Comparison of ENCODE assay signal across 8 cellular contexts in the genomic region with DNA sequence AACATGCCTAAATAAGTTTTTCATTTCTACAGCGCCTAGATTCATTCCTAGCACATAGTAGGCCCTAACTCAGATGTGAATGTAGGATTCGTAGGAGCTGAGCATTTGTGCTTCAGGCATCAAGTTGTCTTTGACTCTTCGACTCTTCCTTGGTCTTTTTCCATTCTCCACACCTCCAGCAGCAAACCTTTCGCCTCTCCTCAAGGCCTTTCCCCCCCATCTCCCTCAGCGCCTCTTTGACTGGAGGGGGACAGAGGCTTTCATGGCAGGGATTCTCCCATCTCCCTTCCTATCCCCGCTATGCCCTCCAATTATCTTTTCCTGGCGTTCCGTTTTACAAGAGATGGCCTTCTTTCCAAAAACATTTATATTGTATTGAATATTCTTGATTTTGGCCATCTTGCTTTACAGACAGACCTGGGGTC. TPM values are rescaled to one million over a fixed set of nuclear protein-coding genes. Genes with fewer than 3 reads are reported as not detected.
DNase-seq lines count a peak whose midpoint lies in the region; ATAC-seq, FAIRE-seq and TF ChIP-seq lines count a peak whose summit lies in the region.

No MANE protein-coding gene starts in this region.

- FAIRE-seq in GM19239 (lab: Jason Lieb, UNC): no peak

- H3K27ac ChIP-seq in thymus (ENCODE audit: low read depth): no peak overlapping the region

- peak overlapping the region; percentile 97 for H3K27ac Mint-ChIP-seq in activated CD4-positive, alpha-beta T cell treated with anti-CD3 and anti-CD28 coated beads, Interleukin-2, amount 10 ng/mL, durations not matched to agents 7 days and 5 days
- peak overlapping the region; percentile 96 for H3K27ac Mint-ChIP-seq in activated B cell treated with CpG ODN at 0.5 μM for 24 hours
- H3K27ac Mint-ChIP-seq in immature natural killer cell: peak overlapping the region; percentile 82 to 97 (median 88)

- H3K36me3 Mint-ChIP-seq in activated CD4-positive, alpha-beta T cell treated with anti-CD3 and anti-CD28 coated beads, Interleukin-2, amount 10 ng/mL, durations not matched to agents 7 days and 5 days (ENCODE audit: low read depth): peaks cover 44% of the 10 kb centered on the region
- H3K36me3 Mint-ChIP-seq in activated B cell treated with CpG ODN at 0.5 μM for 24 hours (ENCODE audit: low read depth) (peaks cover 30% of the 10 kb centered on the region), immature natural killer cell (peaks cover 4 to 18% (median 9%) of the 10 kb centered on the region in 3 donors)

- H3K27me3 ChIP-seq in thymus (ENCODE audit: control insufficient read depth, insufficient read depth): no peaks in the 10 kb centered on the region

- no peak for ATAC-seq in activated B cell treated with CpG ODN at 0.5 μM for 24 hours (ENCODE audit: low read depth)
- ATAC-seq in GM18502 (IDR thresholded peaks at IDR 0.05; ENCODE audit: poor library complexity, unreplicated experiment): no peak

- H3K9me3 ChIP-seq in thymus (ENCODE audit: control insufficient read depth): no peaks in the 10 kb centered on the region

- CTCF ChIA-PET in activated CD4-positive, alpha-beta T cell treated with anti-CD3 and anti-CD28 coated beads, Interleukin-2, amount 10 ng/mL, durations not matched to agents 7 days and 5 days (lab: Charles Lee): interaction anchor here (1.0 kb wide), 1 partner anchor 27 kb away, joined by 3 read pairs; no protein-coding TSS in a partner anchor
- CTCF ChIA-PET in activated B cell treated with CpG ODN at 0.5 μM for 24 hours (lab: Charles Lee): no interaction called here

- WGBS in thymus: 32% methylated on average over 8 of the region's 8 CpGs

- peaks cover 5% of the 10 kb centered on the region for H3K36me3 ChIP-seq in thymus (ENCODE audit: control insufficient read depth, insufficient read depth)

- intact Hi-C loops in activated B cell treated with CpG ODN at 0.5 μM for 24 hours (cut with micrococcal nuclease): no loop called here

- H3K4me1 Mint-ChIP-seq in activated CD4-positive, alpha-beta T cell treated with anti-CD3 and anti-CD28 coated beads, Interleukin-2, amount 10 ng/mL, durations not matched to agents 7 days and 5 days: peaks cover 42% of the 10 kb centered on the region
- H3K4me1 Mint-ChIP-seq in activated B cell treated with CpG ODN at 0.5 μM for 24 hours (peaks cover 43% of the 10 kb centered on the region), immature natural killer cell (peaks cover 36% of the 10 kb centered on the region in 2 donors)

- peaks cover 4% of the 10 kb centered on the region for H3K4me1 ChIP-seq in thymus (ENCODE audit: control insufficient read depth, insufficient read depth, low read length)

- H3K4me3 Mint-ChIP-seq in activated CD4-positive, alpha-beta T cell treated with anti-CD3 and anti-CD28 coated beads, Interleukin-2, amount 10 ng/mL, durations not matched to agents 7 days and 5 days: peak overlapping the region; percentile 100
- H3K4me3 Mint-ChIP-seq in activated B cell treated with CpG ODN at 0.5 μM for 24 hours (peak overlapping the region; percentile 99), immature natural killer cell (peak overlapping the region; percentile 98 to 100 (median 99))

- no peak for DNase-seq in activated CD4-positive, alpha-beta T cell treated with anti-CD3 and anti-CD28 coated beads, Interleukin-2, amount 10 ng/mL, durations not matched to agents 7 days and 5 days
- DNase-seq in activated CD4-positive, alpha-beta T cell treated with anti-CD3 and anti-CD28 coated beads, Interleukin-2, amount 50 U/mL, for 4 hours: no peak
- DNase-seq in activated B cell treated with CpG ODN at 0.5 μM for 24 hours (no peak), immature natural killer cell (no peak), KG1 (lab: John Stamatoyannopoulos, UW) (no peak), GM19239 (ENCODE audit: insufficient read length, low spot score) (no peak)

- H3K4me3 ChIP-seq in thymus (ENCODE audit: low read length): peak overlapping the region; percentile 88

- POLR2A ChIA-PET in activated CD4-positive, alpha-beta T cell treated with anti-CD3 and anti-CD28 coated beads, Interleukin-2, amount 10 ng/mL, durations not matched to agents 7 days and 5 days (lab: Charles Lee): no interaction called here
- POLR2A ChIA-PET in activated B cell treated with CpG ODN at 0.5 μM for 24 hours (lab: Charles Lee): interaction anchor here (4.0 kb wide), 1 partner anchor 11 kb away, joined by 87 read pairs; a partner anchor contains a TSS

- no peaks in the 10 kb centered on the region for H3K27me3 Mint-ChIP-seq in activated CD4-positive, alpha-beta T cell treated with anti-CD3 and anti-CD28 coated beads, Interleukin-2, amount 10 ng/mL, durations not matched to agents 7 days and 5 days
- H3K27me3 Mint-ChIP-seq in activated B cell treated with CpG ODN at 0.5 μM for 24 hours (no peaks in the 10 kb centered on the region), immature natural killer cell (ENCODE audit: low read depth in 3 of 3) (peaks cover 5 to 10% (median 8%) of the 10 kb centered on the region in 3 donors)

- no peaks in the 10 kb centered on the region for H3K9me3 Mint-ChIP-seq in activated CD4-positive, alpha-beta T cell treated with anti-CD3 and anti-CD28 coated beads, Interleukin-2, amount 10 ng/mL, durations not matched to agents 7 days and 5 days
- H3K9me3 Mint-ChIP-seq in activated B cell treated with CpG ODN at 0.5 μM for 24 hours (no peaks in the 10 kb centered on the region), immature natural killer cell (no peaks in the 10 kb centered on the region)

- no peak for TF ChIP-seq CTCF in activated B cell treated with CpG ODN at 0.5 μM for 24 hours (IDR thresholded peaks at IDR 0.05)

RNA-seq across cellular contexts. Expression of a gene that starts 0.7 kb away (rescaled TPM):
- 10 to 100 TPM; 45.1 to 49.6 TPM for total RNA-seq in activated CD4-positive, alpha-beta T cell treated with anti-CD3 and anti-CD28 coated beads, Interleukin-2, amount 10 ng/mL, durations not matched to agents 7 days and 5 days
- total RNA-seq in activated B cell treated with CpG ODN at 0.5 μM for 24 hours: 17.1 and 17.8 TPM in 2 replicates
- 10 to 100 TPM in 2 of 3 donors, 1 to 10 TPM in 1; 7.8 to 52.1 (median 19.5) TPM for polyA plus RNA-seq in immature natural killer cell
- polyA plus RNA-seq in thymus: 9.4 TPM

RNA-seq across cellular contexts. Expression of a gene that starts 10.8 kb away (rescaled TPM):
- total RNA-seq in activated CD4-positive, alpha-beta T cell treated with anti-CD3 and anti-CD28 coated beads, Interleukin-2, amount 10 ng/mL, durations not matched to agents 7 days and 5 days: 10 to 100 TPM; 53.8 to 56.8 TPM
- 59.8 and 65.4 TPM in 2 replicates for total RNA-seq in activated B cell treated with CpG ODN at 0.5 μM for 24 hours
- 1 to 10 TPM; 2.6 to 9.3 (median 3.1) TPM for polyA plus RNA-seq in immature natural killer cell
- polyA plus RNA-seq in thymus: 37.6 TPM
